In the genomic region with DNA sequence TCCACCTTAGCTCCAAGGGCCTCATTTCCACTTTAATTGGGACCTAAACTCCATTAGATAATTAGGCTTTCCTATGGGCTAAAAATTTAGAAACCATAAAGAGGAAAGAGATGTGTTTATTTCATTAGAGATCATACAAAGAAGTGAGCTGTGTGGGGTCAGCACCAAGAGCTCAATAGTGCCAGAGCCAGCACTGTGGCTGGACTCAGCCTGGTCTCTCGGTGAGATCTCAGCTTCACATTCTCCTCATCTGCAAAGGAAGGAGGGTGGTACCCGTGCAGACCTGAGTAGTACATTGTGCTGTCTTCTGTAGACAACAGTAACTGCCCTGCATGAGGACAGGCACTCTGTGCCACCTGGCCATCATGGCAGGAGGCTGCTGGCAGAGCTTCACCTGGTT, we compare ENCODE assay signal across 17 cellular contexts.
"Had no signal": no experiment of that assay in that cellular context is flagged by ENCODE, and none has a peak within 500 bp of the region (broad histone marks: within the 10 kb centered on the region; RNA-seq: fewer than 3 reads in every experiment).

No MANE protein-coding gene starts in this region.

- H3K27me3 Mint-ChIP-seq: activated CD4-positive, alpha-beta T cell treated with anti-CD3 and anti-CD28 coated beads for 36 hours; stimulated activated memory B cell treated with anti-CD40 and anti-IgM and Interleukin-4, amounts not matched to agents 10 μg/mL and 1 μg/mL and 100 μg/mL, for 72 hours had no signal

- DNase-seq: activated CD4-positive, alpha-beta T cell treated with anti-CD3 and anti-CD28 coated beads for 36 hours; activated CD4-positive, alpha-beta T cell treated with anti-CD3 and anti-CD28 coated beads, Interleukin-2, amount 50 U/mL, for 48 hours; activated naive CD8-positive, alpha-beta T cell treated with anti-CD3 and anti-CD28 coated beads, Interleukin-2, amount 10 ng/mL, durations not matched to agents 7 days and 5 days; activated T-cell treated with anti-CD3 and anti-CD28 coated beads for 4 hours; effector CD8-positive, alpha-beta T cell; immature natural killer cell; kidney glomerular epithelial cell; left ventricle myocardium inferior; mammary epithelial cell; stimulated activated CD4-positive, alpha-beta T cell treated with anti-CD3 and anti-CD28 coated beads, Interleukin-4, amount 100 ng/mL, for 24 hours; SW 1271; trophoblast cell; WERI-Rb-1 had no signal

- H3K4me3 ChIP-seq: prostate gland had no signal

- ATAC-seq: activated CD4-positive, alpha-beta T cell treated with anti-CD3 and anti-CD28 coated beads for 36 hours; esophagus mucosa; stimulated activated memory B cell treated with anti-CD40 and anti-IgM and Interleukin-4, amounts not matched to agents 10 μg/mL and 1 μg/mL and 100 μg/mL, for 72 hours had no signal

- H3K27ac ChIP-seq: left ventricle myocardium inferior, prostate gland, WERI-Rb-1 had no signal

- H3K9me3 Mint-ChIP-seq: activated naive CD8-positive, alpha-beta T cell treated with anti-CD3 and anti-CD28 coated beads, Interleukin-2, amount 10 ng/mL, durations not matched to agents 7 days and 5 days; immature natural killer cell; neural crest cell; stimulated activated memory B cell treated with anti-CD40 and anti-IgM and Interleukin-4, amounts not matched to agents 10 μg/mL and 1 μg/mL and 100 μg/mL, for 72 hours had no signal

- H3K36me3 ChIP-seq: left ventricle myocardium inferior, prostate gland, WERI-Rb-1 had no signal

- H3K4me3 Mint-ChIP-seq: activated CD4-positive, alpha-beta T cell treated with anti-CD3 and anti-CD28 coated beads for 36 hours; activated naive CD8-positive, alpha-beta T cell treated with anti-CD3 and anti-CD28 coated beads, Interleukin-2, amount 10 ng/mL, durations not matched to agents 7 days and 5 days; immature natural killer cell; neural crest cell; stimulated activated memory B cell treated with anti-CD40 and anti-IgM and Interleukin-4, amounts not matched to agents 10 μg/mL and 1 μg/mL and 100 μg/mL, for 72 hours had no signal

- H3K36me3 Mint-ChIP-seq: activated naive CD8-positive, alpha-beta T cell treated with anti-CD3 and anti-CD28 coated beads, Interleukin-2, amount 10 ng/mL, durations not matched to agents 7 days and 5 days; immature natural killer cell; stimulated activated memory B cell treated with anti-CD40 and anti-IgM and Interleukin-4, amounts not matched to agents 10 μg/mL and 1 μg/mL and 100 μg/mL, for 72 hours had no signal

- H3K4me1 ChIP-seq: left ventricle myocardium inferior, prostate gland had no signal

- H3K9me3 ChIP-seq: left ventricle myocardium inferior, prostate gland had no signal

- H3K4me1 Mint-ChIP-seq: activated CD4-positive, alpha-beta T cell treated with anti-CD3 and anti-CD28 coated beads for 36 hours; activated naive CD8-positive, alpha-beta T cell treated with anti-CD3 and anti-CD28 coated beads, Interleukin-2, amount 10 ng/mL, durations not matched to agents 7 days and 5 days; stimulated activated memory B cell treated with anti-CD40 and anti-IgM and Interleukin-4, amounts not matched to agents 10 μg/mL and 1 μg/mL and 100 μg/mL, for 72 hours had no signal

- H3K27ac Mint-ChIP-seq: activated CD4-positive, alpha-beta T cell treated with anti-CD3 and anti-CD28 coated beads for 36 hours; activated naive CD8-positive, alpha-beta T cell treated with anti-CD3 and anti-CD28 coated beads, Interleukin-2, amount 10 ng/mL, durations not matched to agents 7 days and 5 days; immature natural killer cell; stimulated activated memory B cell treated with anti-CD40 and anti-IgM and Interleukin-4, amounts not matched to agents 10 μg/mL and 1 μg/mL and 100 μg/mL, for 72 hours had no signal
